In the genomic region with DNA sequence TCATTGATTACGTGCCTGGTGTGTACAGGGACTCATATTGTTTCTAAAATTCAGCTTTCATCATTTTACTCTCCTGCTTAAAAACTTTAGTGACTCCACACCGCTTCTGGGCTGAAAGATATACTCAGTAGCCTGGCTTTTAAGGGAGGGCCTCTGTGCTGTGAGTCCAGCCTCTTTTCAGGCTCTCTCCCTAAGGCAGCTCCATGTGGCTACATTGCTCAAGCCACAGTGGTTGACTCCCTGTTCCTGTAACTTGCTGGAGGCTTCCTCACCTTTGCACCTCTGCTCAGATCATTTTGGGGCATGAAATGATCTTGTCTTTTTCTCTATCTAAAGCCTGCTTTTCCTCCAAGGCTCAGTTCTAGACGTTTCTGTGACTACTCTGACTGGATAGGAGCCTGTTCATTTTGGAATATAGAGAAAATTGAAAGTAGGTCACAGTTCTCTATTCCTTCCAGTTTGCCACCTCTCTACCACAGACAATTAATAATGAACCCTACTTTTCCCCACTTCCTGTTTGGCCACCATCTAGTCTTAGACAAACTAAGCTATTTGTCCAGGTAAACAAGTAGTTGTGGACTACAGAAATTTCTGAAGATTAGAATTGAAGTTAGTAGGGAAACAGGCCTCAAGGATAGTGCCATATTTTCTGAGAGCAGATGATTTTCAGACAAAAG, we compare ENCODE assay signal across 16 cellular contexts.
DNase-seq lines count a peak whose midpoint lies in the region; ATAC-seq and TF ChIP-seq lines count a peak whose summit lies in the region.
"Had no signal": no experiment of that assay in that cellular context is flagged by ENCODE, and none has a peak within 500 bp of the region (broad histone marks: within the 10 kb centered on the region; RNA-seq: fewer than 3 reads in every experiment).

No MANE protein-coding gene starts in this region.

- no peak overlapping the region for H3K4ac ChIP-seq in mesendoderm (ENCODE audit: low read depth, low read length)

- no peak overlapping the region for H3K23ac ChIP-seq in mesendoderm (ENCODE audit: low read length)

- H3K79me1 ChIP-seq in mesendoderm (ENCODE audit: low read length) = no peaks in the 10 kb centered on the region

- CTCF ChIA-PET in CD8-positive, alpha-beta memory T cell (lab: Charles Lee) = no interaction called here

- DNase-seq in CD8-positive, alpha-beta memory T cell = no peak
- peak; percentile 45 for DNase-seq in SKM-1 treated with dmso at 0.1 percent for 144 hours (lab: John Stamatoyannopoulos, UW; ENCODE audit: unreplicated experiment)
- peak; percentile 19 for DNase-seq in mesendoderm
- no peak for DNase-seq in chondrocyte (ENCODE audit: low spot score)
- no peak for DNase-seq in activated naive CD4-positive, alpha-beta T cell (lab: John Stamatoyannopoulos, UW)
- DNase-seq in NK-92 treated with Interleukin-12 subunit alpha and Interleukin-12 subunit beta, amount 100 ng/mL, for 24 hours (lab: John Stamatoyannopoulos, UW) = no peak
- DNase-seq: activated CD4-positive, alpha-beta T cell treated with anti-CD3 and anti-CD28 coated beads, Interleukin-2, amount 50 U/mL, for 48 hours; DMS153; effector CD4-positive, alpha-beta T cell; NCI-H1048; RPMI8226; T1000 had no signal

- H3K79me2 ChIP-seq in mesendoderm (ENCODE audit: control insufficient read depth, insufficient read depth, low read length) = no peaks in the 10 kb centered on the region

- no peaks in the 10 kb centered on the region for H3K9me3 Mint-ChIP-seq in CD8-positive, alpha-beta memory T cell
- no peaks in the 10 kb centered on the region for H3K9me3 Mint-ChIP-seq in chondrocyte (ENCODE audit: low read depth)

- no peaks in the 10 kb centered on the region for H3K36me3 ChIP-seq in CD8-positive, alpha-beta memory T cell (ENCODE audit: insufficient read depth, low read length)
- H3K36me3 ChIP-seq in mesendoderm (ENCODE audit: control insufficient read depth, insufficient read depth, low read length) = no peaks in the 10 kb centered on the region
- H3K36me3 ChIP-seq: ascending aorta had no signal

- no peaks in the 10 kb centered on the region for H3K27me3 Mint-ChIP-seq in CD8-positive, alpha-beta memory T cell
- no peaks in the 10 kb centered on the region for H3K27me3 Mint-ChIP-seq in chondrocyte (ENCODE audit: low read depth)

- H3K27ac Mint-ChIP-seq in CD8-positive, alpha-beta memory T cell = peak overlapping the region in 6 of 8 donors; percentile 23 to 72 (median 51)
- no peak overlapping the region for H3K27ac Mint-ChIP-seq in chondrocyte (ENCODE audit: unreplicated experiment)

- peak overlapping the region in 1 of 7 donors; percentile 28 for H3K4me3 Mint-ChIP-seq in CD8-positive, alpha-beta memory T cell
- no peak overlapping the region for H3K4me3 Mint-ChIP-seq in chondrocyte (ENCODE audit: unreplicated experiment)

- ATAC-seq in GM21381 (IDR thresholded peaks at IDR 0.05; ENCODE audit: unreplicated experiment) (peak; percentile 61), HG03095 (IDR thresholded peaks at IDR 0.05; ENCODE audit: unreplicated experiment) (no peak)
- ATAC-seq: HCT116 had no signal

- no CpG with 5 or more reads among the region's 3 CpGs for WGBS in mesendoderm (ENCODE audit: extremely low coverage, insufficient coverage, low lambda C conversion rate)

- peaks cover 11 to 17% (median 12%) of the 10 kb centered on the region in 3 donors for H3K4me1 Mint-ChIP-seq in CD8-positive, alpha-beta memory T cell
- H3K4me1 Mint-ChIP-seq in chondrocyte (ENCODE audit: low read depth) = peaks cover 6% of the 10 kb centered on the region

- no peak overlapping the region for H3K9ac ChIP-seq in mesendoderm (ENCODE audit: low read length)

- H3K4me3 ChIP-seq in CD8-positive, alpha-beta memory T cell (ENCODE audit: low read length) = no peak overlapping the region
- H3K4me3 ChIP-seq in mesendoderm (ENCODE audit: low read length) = no peak overlapping the region
- H3K4me3 ChIP-seq: ascending aorta had no signal

- H3K18ac ChIP-seq in mesendoderm (ENCODE audit: low read length) = no peak overlapping the region

- POLR2A ChIA-PET in CD8-positive, alpha-beta memory T cell (lab: Charles Lee) = no interaction called here

- H2BK5ac ChIP-seq in mesendoderm (ENCODE audit: low read length) = no peak overlapping the region

- no peaks in the 10 kb centered on the region for H3K27me3 ChIP-seq in CD8-positive, alpha-beta memory T cell (ENCODE audit: insufficient read depth, low read length, poor library complexity, severe bottlenecking)
- no peaks in the 10 kb centered on the region for H3K27me3 ChIP-seq in mesendoderm (ENCODE audit: insufficient read depth, low read length, poor library complexity)
- H3K27me3 ChIP-seq: ascending aorta had no signal

- no peak overlapping the region for H3K27ac ChIP-seq in CD8-positive, alpha-beta memory T cell (ENCODE audit: low read depth, low read length)
- no peak overlapping the region for H3K27ac ChIP-seq in mesendoderm (ENCODE audit: low read depth, low read length)
- H3K27ac ChIP-seq: ascending aorta had no signal

- no peak overlapping the region for H4K5ac ChIP-seq in mesendoderm (ENCODE audit: low read length)

- no peak for TF ChIP-seq CTCF in chondrocyte (IDR thresholded peaks at IDR 0.05)

- H2AK5ac ChIP-seq in mesendoderm (ENCODE audit: low read length) = no peak overlapping the region

- no peak overlapping the region for H3K56ac ChIP-seq in mesendoderm (ENCODE audit: low read length)

- no peak overlapping the region for H3K4me2 ChIP-seq in mesendoderm (ENCODE audit: low read length)

- H4K8ac ChIP-seq in mesendoderm (ENCODE audit: low read depth, low read length) = no peak overlapping the region

- H2BK120ac ChIP-seq in mesendoderm (ENCODE audit: low read depth, low read length) = no peak overlapping the region

- H3K36me3 Mint-ChIP-seq in CD8-positive, alpha-beta memory T cell = no peaks in the 10 kb centered on the region
- no peaks in the 10 kb centered on the region for H3K36me3 Mint-ChIP-seq in chondrocyte (ENCODE audit: low read depth)

- H3K4me1 ChIP-seq in CD8-positive, alpha-beta memory T cell (ENCODE audit: insufficient read depth, low read length) = no peaks in the 10 kb centered on the region
- H3K4me1 ChIP-seq in mesendoderm (ENCODE audit: control insufficient read depth, low read depth, low read length) = no peaks in the 10 kb centered on the region
- H3K4me1 ChIP-seq: ascending aorta had no signal

- H3K9me3 ChIP-seq in CD8-positive, alpha-beta memory T cell (ENCODE audit: low read length) = no peaks in the 10 kb centered on the region
- H3K9me3 ChIP-seq: ascending aorta had no signal

- H2BK15ac ChIP-seq in mesendoderm (replicated peaks; ENCODE audit: low read depth) = no peak overlapping the region

Comparison
In these comparisons a context has a peak if more than half of its experiments do, and no peak if none do; other contexts are left out.
1. DNase-seq: peak in SKM-1 treated with dmso at 0.1 percent for 144 hours (single experiment) and mesendoderm (single experiment); none in CD8-positive, alpha-beta memory T cell (0 of 5), chondrocyte (single experiment), activated naive CD4-positive, alpha-beta T cell (0 of 4) and NK-92 treated with Interleukin-12 subunit alpha and Interleukin-12 subunit beta, amount 100 ng/mL, for 24 hours (single experiment).